Comparison of ENCODE assay signal across 8 cellular contexts in the genomic region with DNA sequence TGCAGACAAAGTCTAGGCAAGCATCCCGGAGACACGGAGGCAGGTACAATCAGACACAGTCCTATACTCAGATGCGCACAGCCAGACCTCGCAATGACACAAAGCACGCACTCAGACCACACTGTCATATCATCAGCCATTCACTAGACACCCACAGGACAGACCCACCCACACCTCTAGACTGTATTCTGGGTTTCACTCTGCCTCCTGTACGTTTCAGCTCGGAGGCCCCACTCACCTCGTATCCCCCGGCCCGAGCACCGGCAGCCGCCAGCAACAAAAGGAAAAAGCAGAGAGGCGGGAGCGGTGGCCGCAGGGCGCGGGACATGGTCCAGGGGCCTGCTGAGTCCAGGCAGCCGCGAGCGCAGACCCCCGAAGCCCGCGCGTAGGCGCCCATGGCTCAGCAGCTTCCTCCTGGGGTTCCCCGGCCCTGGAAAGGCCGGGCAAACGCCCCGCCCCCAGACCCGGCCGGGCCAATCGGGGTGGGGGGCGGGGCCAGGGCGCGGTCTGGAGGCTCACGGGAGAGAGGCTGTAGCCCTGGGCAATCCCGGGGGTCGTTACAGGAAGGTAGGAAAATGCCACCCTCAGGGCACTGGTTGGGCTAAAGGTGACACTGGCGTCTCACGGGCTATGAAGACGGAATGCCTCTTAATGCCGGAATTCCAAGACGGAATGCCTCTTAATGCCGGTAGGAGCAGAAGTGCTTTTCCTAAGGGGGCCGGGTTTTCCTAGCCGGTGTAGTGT. TPM values are rescaled to one million over a fixed set of nuclear protein-coding genes. Genes with fewer than 3 reads are reported as not detected.
DNase-seq lines count a peak whose midpoint lies in the region; ATAC-seq and TF ChIP-seq lines count a peak whose summit lies in the region.

A gene (minus strand): TSS at position 438 of the 744 bp plus-strand sequence. CDS start 41 bp downstream, at position 397.
A gene with protein sequence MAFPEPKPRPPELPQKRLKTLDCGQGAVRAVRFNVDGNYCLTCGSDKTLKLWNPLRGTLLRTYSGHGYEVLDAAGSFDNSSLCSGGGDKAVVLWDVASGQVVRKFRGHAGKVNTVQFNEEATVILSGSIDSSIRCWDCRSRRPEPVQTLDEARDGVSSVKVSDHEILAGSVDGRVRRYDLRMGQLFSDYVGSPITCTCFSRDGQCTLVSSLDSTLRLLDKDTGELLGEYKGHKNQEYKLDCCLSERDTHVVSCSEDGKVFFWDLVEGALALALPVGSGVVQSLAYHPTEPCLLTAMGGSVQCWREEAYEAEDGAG (plus strand): TSS at position 503 of the 744 bp plus-strand sequence. CDS start 2,984 bp downstream, outside the sequence.

- H3K27ac Mint-ChIP-seq in stimulated activated naive CD8-positive, alpha-beta T cell treated with anti-CD3 and anti-CD28 coated beads, Interleukin-15, amount 100 ng/mL, for 72 hours = peak within 1 kb of the TSS; percentile 96

- peak; percentile 38 for TF ChIP-seq RAD21 in neural cell (conservative IDR thresholded peaks at IDR 0.05)

- H3K36me3 ChIP-seq in BE2C = peaks cover 12% of the 10 kb centered on the region; the same call in 1 of the 2 replicates
- H3K36me3 ChIP-seq in KOPT-K1 (ENCODE audit: insufficient read depth, low read length) = peaks cover 39% of the 10 kb centered on the region
- H3K36me3 ChIP-seq in neural cell (ENCODE audit: insufficient read depth, low read length) = no peaks in the 10 kb centered on the region

- H3K27me3 ChIP-seq in BE2C (no peaks in the 10 kb centered on the region), neural cell (ENCODE audit: insufficient read depth, low read depth, low read length) (no peaks in the 10 kb centered on the region)

- H3K9me3 Mint-ChIP-seq in stimulated activated naive CD8-positive, alpha-beta T cell treated with anti-CD3 and anti-CD28 coated beads, Interleukin-15, amount 100 ng/mL, for 72 hours = no peaks in the 10 kb centered on the region

- no peaks in the 10 kb centered on the region for H3K9me2 ChIP-seq in neural cell (ENCODE audit: insufficient read depth, low read length)

- H3K9ac ChIP-seq in neural cell (ENCODE audit: low read length) = peak within 1 kb of the TSS; percentile 81

- H3K27ac ChIP-seq in KOPT-K1 (ENCODE audit: low read depth, low read length, poor library complexity, severe bottlenecking) = peak within 1 kb of the TSS; percentile 60
- H3K27ac ChIP-seq in neural cell (ENCODE audit: low read length) = peak within 1 kb of the TSS; percentile 45

- H3K9me3 ChIP-seq in BE2C (no peaks in the 10 kb centered on the region), KOPT-K1 (ENCODE audit: insufficient read depth, low read length, poor library complexity, severe bottlenecking) (no peaks in the 10 kb centered on the region), neural cell (ENCODE audit: low read length) (no peaks in the 10 kb centered on the region)

- H3K79me2 ChIP-seq in neural cell (replicated peaks; ENCODE audit: insufficient read depth, low read length) = peaks cover 29% of the 10 kb centered on the region

- peaks cover 74% of the 10 kb centered on the region for H3K4me1 Mint-ChIP-seq in stimulated activated naive CD8-positive, alpha-beta T cell treated with anti-CD3 and anti-CD28 coated beads, Interleukin-15, amount 100 ng/mL, for 72 hours

- DNase-seq in BE2C (peak; percentile 88), SHP77 (lab: John Stamatoyannopoulos, UW) (peak; percentile 49 to 76), fibroblast of villous mesenchyme (ENCODE audit: low read depth) (peak; percentile 69)
- DNase-seq in activated effector memory CD4-positive, alpha-beta T cell treated with Interleukin-2 at 50 U/mL for 16 hours = peak; percentile 69
- peak; percentile 81 for DNase-seq in stimulated activated naive CD8-positive, alpha-beta T cell treated with anti-CD3 and anti-CD28 coated beads, Interleukin-15, amount 100 ng/mL, for 72 hours

- no peak for TF ChIP-seq CTCF in BE2C (IDR thresholded peaks at IDR 0.05; ENCODE audit: low read depth, low read length)
- TF ChIP-seq CTCF in fibroblast of villous mesenchyme (IDR thresholded peaks at IDR 0.05; ENCODE audit: insufficient read depth, low read depth, low read length) = no peak
- no peak for TF ChIP-seq CTCF in neural cell (IDR thresholded peaks at IDR 0.05; ENCODE audit: poor library complexity, severe bottlenecking)

- H3K4me1 ChIP-seq in BE2C = no peaks in the 10 kb centered on the region

- H3K4me2 ChIP-seq in neural cell (ENCODE audit: low read length) = peak within 1 kb of the TSS; percentile 78

- peak within 1 kb of the TSS; percentile 91 to 96 for H3K4me3 Mint-ChIP-seq in stimulated activated naive CD8-positive, alpha-beta T cell treated with anti-CD3 and anti-CD28 coated beads, Interleukin-15, amount 100 ng/mL, for 72 hours

- no peak for TF ChIP-seq EP300 in neural cell (conservative IDR thresholded peaks at IDR 0.05; ENCODE audit: poor library complexity, severe bottlenecking)

- no peaks in the 10 kb centered on the region for H3F3A ChIP-seq in neural cell (ENCODE audit: insufficient read depth, low read length, poor library complexity, severe bottlenecking)

- peak within 1 kb of the TSS; percentile 75 for H2AFZ ChIP-seq in neural cell (ENCODE audit: low read depth, low read length)

- H4K20me1 ChIP-seq in neural cell (ENCODE audit: insufficient read depth) = no peaks in the 10 kb centered on the region

- no peaks in the 10 kb centered on the region for H3K27me3 Mint-ChIP-seq in stimulated activated naive CD8-positive, alpha-beta T cell treated with anti-CD3 and anti-CD28 coated beads, Interleukin-15, amount 100 ng/mL, for 72 hours

- H3K4me3 ChIP-seq in BE2C (ENCODE audit: low read depth, low read length) (peak within 1 kb of the TSS; percentile 89), fibroblast of villous mesenchyme (ENCODE audit: low read depth, low read length) (peak within 1 kb of the TSS; percentile 80), neural cell (ENCODE audit: low read length) (peak within 1 kb of the TSS; percentile 87)

- peak; percentile 48 for ATAC-seq in GM19397 (IDR thresholded peaks at IDR 0.05; ENCODE audit: unreplicated experiment)
- ATAC-seq in stimulated activated naive CD8-positive, alpha-beta T cell treated with anti-CD3 and anti-CD28 coated beads, Interleukin-15, amount 100 ng/mL, for 72 hours = peak; percentile 86

TF ChIP-seq in neural cell, 6 proteins besides CTCF, POLR2A, EP300 and RAD21:
- TF ChIP-seq EZH2 (IDR thresholded peaks at IDR 0.05; ENCODE audit: borderline replicate concordance, insufficient read depth, low read length, poor library complexity, severe bottlenecking) (no peak), TAF1 (IDR thresholded peaks at IDR 0.05; ENCODE audit: low read depth) (no peak), POLR2AphosphoS5 (IDR thresholded peaks at IDR 0.05) (peak; percentile 52), MXI1 (conservative IDR thresholded peaks at IDR 0.05; ENCODE audit: poor library complexity, severe bottlenecking) (peak; percentile 55), SMC3 (conservative IDR thresholded peaks at IDR 0.05; ENCODE audit: poor library complexity) (peak; percentile 59)
- TF ChIP-seq, protein P1, sequence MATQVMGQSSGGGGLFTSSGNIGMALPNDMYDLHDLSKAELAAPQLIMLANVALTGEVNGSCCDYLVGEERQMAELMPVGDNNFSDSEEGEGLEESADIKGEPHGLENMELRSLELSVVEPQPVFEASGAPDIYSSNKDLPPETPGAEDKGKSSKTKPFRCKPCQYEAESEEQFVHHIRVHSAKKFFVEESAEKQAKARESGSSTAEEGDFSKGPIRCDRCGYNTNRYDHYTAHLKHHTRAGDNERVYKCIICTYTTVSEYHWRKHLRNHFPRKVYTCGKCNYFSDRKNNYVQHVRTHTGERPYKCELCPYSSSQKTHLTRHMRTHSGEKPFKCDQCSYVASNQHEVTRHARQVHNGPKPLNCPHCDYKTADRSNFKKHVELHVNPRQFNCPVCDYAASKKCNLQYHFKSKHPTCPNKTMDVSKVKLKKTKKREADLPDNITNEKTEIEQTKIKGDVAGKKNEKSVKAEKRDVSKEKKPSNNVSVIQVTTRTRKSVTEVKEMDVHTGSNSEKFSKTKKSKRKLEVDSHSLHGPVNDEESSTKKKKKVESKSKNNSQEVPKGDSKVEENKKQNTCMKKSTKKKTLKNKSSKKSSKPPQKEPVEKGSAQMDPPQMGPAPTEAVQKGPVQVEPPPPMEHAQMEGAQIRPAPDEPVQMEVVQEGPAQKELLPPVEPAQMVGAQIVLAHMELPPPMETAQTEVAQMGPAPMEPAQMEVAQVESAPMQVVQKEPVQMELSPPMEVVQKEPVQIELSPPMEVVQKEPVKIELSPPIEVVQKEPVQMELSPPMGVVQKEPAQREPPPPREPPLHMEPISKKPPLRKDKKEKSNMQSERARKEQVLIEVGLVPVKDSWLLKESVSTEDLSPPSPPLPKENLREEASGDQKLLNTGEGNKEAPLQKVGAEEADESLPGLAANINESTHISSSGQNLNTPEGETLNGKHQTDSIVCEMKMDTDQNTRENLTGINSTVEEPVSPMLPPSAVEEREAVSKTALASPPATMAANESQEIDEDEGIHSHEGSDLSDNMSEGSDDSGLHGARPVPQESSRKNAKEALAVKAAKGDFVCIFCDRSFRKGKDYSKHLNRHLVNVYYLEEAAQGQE (IDR thresholded peaks at IDR 0.05; ENCODE audit: borderline replicate concordance) = peak; percentile 52

RNA-seq across cellular contexts. Expression of the first gene that starts in this region (rescaled TPM):
- polyA plus RNA-seq in BE2C (2012; ENCODE audit: insufficient read depth, insufficient read length, low read depth) = 13.6 TPM
- 22.9 and 25.8 TPM in 2 replicates for total RNA-seq in fibroblast of villous mesenchyme
- 11.5 and 23.4 TPM in 2 replicates for polyA plus RNA-seq in neural cell
- 14.1 and 20.0 TPM in 2 replicates for polyA minus RNA-seq in neural cell

RNA-seq across cellular contexts. Expression of the second gene that starts in this region (rescaled TPM):
- 115 TPM for polyA plus RNA-seq in BE2C (2012; ENCODE audit: insufficient read depth, insufficient read length, low read depth)
- 6.8 and 7.3 TPM in 2 replicates for total RNA-seq in fibroblast of villous mesenchyme
- 45.3 and 51.3 TPM in 2 replicates for polyA plus RNA-seq in neural cell
- polyA minus RNA-seq in neural cell = 14.8 and 15.3 TPM in 2 replicates

Comparison
In these comparisons a context has a peak if more than half of its experiments do, and no peak if none do; other contexts are left out.
1. Peak in every context shown above with its lines: DNase-seq, ATAC-seq, H3K4me3 ChIP-seq and H3K27ac ChIP-seq.